Comparison of ENCODE assay signal across 8 cellular contexts in genomic region chr16:2603165-2604015, GRCh38.
DNase-seq lines count a peak whose midpoint lies in the region; ATAC-seq and TF ChIP-seq lines count a peak whose summit lies in the region.

No MANE protein-coding gene starts in this region.

- peaks cover 43 to 69% (median 62%) of the 10 kb centered on the region in 10 experiments for H3K4me1 ChIP-seq in BLaER1 treated with 17β-estradiol and CSF1 and Interleukin-3, amounts not matched to agents 10 nM and 100 nM
- H3K4me1 ChIP-seq in lung (ENCODE audit: control insufficient read depth in 2 of 2, insufficient read depth in 2 of 2, low read length in 2 of 2), result no peaks in the 10 kb centered on the region

- no peaks in the 10 kb centered on the region for H3K9me3 ChIP-seq in BLaER1 treated with 17β-estradiol and CSF1 and Interleukin-3, amounts not matched to agents 10 nM and 100 nM (replicated peaks in 1 of 11)
- H3K9me3 ChIP-seq in lung (ENCODE audit: control insufficient read depth in 2 of 2, insufficient read depth in 1 of 2, low read length in 1 of 2), result no peaks in the 10 kb centered on the region

- POLR2A ChIA-PET in activated CD8-positive, alpha-beta T cell treated with anti-CD3 and anti-CD28 coated beads, Interleukin-2, amount 10 ng/mL, durations not matched to agents 7 days and 5 days (lab: Charles Lee), result interaction anchor here (0.6 kb wide), 1 partner anchor 12 kb away, joined by 6 read pairs; no protein-coding TSS in a partner anchor

- peak; percentile 91 to 98 for DNase-seq in HL-60 (ENCODE audit: low read depth in 1 of 2, low spot score in 1 of 2)
- DNase-seq in NCI-H82 treated with DMSO at 0.1 percent for 48 hours (lab: John Stamatoyannopoulos, UW; ENCODE audit: unreplicated experiment), result peak; percentile 85
- DNase-seq in activated CD8-positive, alpha-beta T cell treated with anti-CD3 and anti-CD28 coated beads, Interleukin-2, amount 10 ng/mL, durations not matched to agents 7 days and 5 days, result peak; percentile 86
- DNase-seq in effector CD4-positive, alpha-beta T cell, result peak; percentile 61
- peak; percentile 96 for DNase-seq in lung (ENCODE audit: low spot score)
- peak; percentile 20 to 76 (median 51) for DNase-seq in stimulated activated CD4-positive, alpha-beta T cell treated with anti-CD3 and anti-CD28 coated beads, TNF-alpha, amount 100 ng/mL, for 1 hour (ENCODE audit: low read depth in 3 of 3, low spot score in 1 of 3)

- CTCF ChIA-PET in activated CD8-positive, alpha-beta T cell treated with anti-CD3 and anti-CD28 coated beads, Interleukin-2, amount 10 ng/mL, durations not matched to agents 7 days and 5 days (lab: Charles Lee), result no interaction called here

- H3K9ac ChIP-seq in BLaER1 treated with 17β-estradiol and CSF1 and Interleukin-3, amounts not matched to agents 10 nM and 100 nM, result peak overlapping the region; percentile 87 to 96 (median 93)

- peaks cover 7% of the 10 kb centered on the region for H3K36me3 Mint-ChIP-seq in activated CD8-positive, alpha-beta T cell treated with anti-CD3 and anti-CD28 coated beads, Interleukin-2, amount 10 ng/mL, durations not matched to agents 7 days and 5 days (ENCODE audit: low read depth)

- H3K27me3 Mint-ChIP-seq in activated CD8-positive, alpha-beta T cell treated with anti-CD3 and anti-CD28 coated beads, Interleukin-2, amount 10 ng/mL, durations not matched to agents 7 days and 5 days (ENCODE audit: low read depth), result no peaks in the 10 kb centered on the region

- H3K27me3 ChIP-seq in BLaER1 treated with 17β-estradiol and CSF1 and Interleukin-3, amounts not matched to agents 10 nM and 100 nM, result peaks cover 0 to 5% (median 0%) of the 10 kb centered on the region in 11 experiments; a peak in 4 of 22 replicates
- H3K27me3 ChIP-seq in HL-60 (ENCODE audit: insufficient read depth, poor library complexity, severe bottlenecking), result no peaks in the 10 kb centered on the region
- no peaks in the 10 kb centered on the region for H3K27me3 ChIP-seq in lung (ENCODE audit: control insufficient read depth, insufficient read depth)

- H3K4me3 ChIP-seq in BLaER1 treated with 17β-estradiol and CSF1 and Interleukin-3, amounts not matched to agents 10 nM and 100 nM, result peak overlapping the region; percentile 69 to 98 (median 88)
- H3K4me3 ChIP-seq in HL-60 (replicated peaks; ENCODE audit: insufficient read depth, low read length) (peak overlapping the region; percentile 85), lung (peak overlapping the region; percentile 81)

- H3K4me3 Mint-ChIP-seq in activated CD8-positive, alpha-beta T cell treated with anti-CD3 and anti-CD28 coated beads, Interleukin-2, amount 10 ng/mL, durations not matched to agents 7 days and 5 days, result peak overlapping the region; percentile 97

- TF ChIP-seq CTCF in HL-60 (IDR thresholded peaks at IDR 0.05; ENCODE audit: insufficient read depth, low read length) (no peak), lung (IDR thresholded peaks at IDR 0.05; ENCODE audit: control extremely low read depth, extremely low read depth) (peak; percentile 13)

- peaks cover 1 to 7% (median 6%) of the 10 kb centered on the region in 11 experiments; a peak in 20 of 22 replicates for H3K36me3 ChIP-seq in BLaER1 treated with 17β-estradiol and CSF1 and Interleukin-3, amounts not matched to agents 10 nM and 100 nM
- H3K36me3 ChIP-seq in lung (ENCODE audit: control insufficient read depth in 2 of 2, insufficient read depth in 2 of 2, low read length in 2 of 2), result peaks cover 0 to 7% of the 10 kb centered on the region in 2 donors

- H3K27ac ChIP-seq in BLaER1 treated with 17β-estradiol and CSF1 and Interleukin-3, amounts not matched to agents 10 nM and 100 nM, result peak overlapping the region; percentile 77 to 92 (median 88)
- H3K27ac ChIP-seq in HL-60 (replicated peaks) (peak overlapping the region; percentile 73), lung (ENCODE audit: low read depth in 1 of 2, low read length in 1 of 2) (peak overlapping the region; percentile 67 to 74)

- 0% methylated on average over 58 of the region's 58 CpGs for WGBS in lung, 2 donors

- H4K20me1 ChIP-seq in BLaER1 treated with 17β-estradiol and CSF1 and Interleukin-3, amounts not matched to agents 10 nM and 100 nM, result peaks cover 15 to 28% (median 27%) of the 10 kb centered on the region in 11 experiments

- H3K4me1 Mint-ChIP-seq in activated CD8-positive, alpha-beta T cell treated with anti-CD3 and anti-CD28 coated beads, Interleukin-2, amount 10 ng/mL, durations not matched to agents 7 days and 5 days (ENCODE audit: low read depth), result peaks cover 21% of the 10 kb centered on the region

- H3K4me2 ChIP-seq in BLaER1 treated with 17β-estradiol and CSF1 and Interleukin-3, amounts not matched to agents 10 nM and 100 nM, result peak overlapping the region; percentile 69 to 99 (median 91)

- no peaks in the 10 kb centered on the region for H3K9me3 Mint-ChIP-seq in activated CD8-positive, alpha-beta T cell treated with anti-CD3 and anti-CD28 coated beads, Interleukin-2, amount 10 ng/mL, durations not matched to agents 7 days and 5 days (ENCODE audit: insufficient read depth)

- ATAC-seq in GM19395 (IDR thresholded peaks at IDR 0.05; ENCODE audit: unreplicated experiment) (peak; percentile 50), lung (ENCODE audit: insufficient read depth, low FRiP score) (peak; percentile 91)
- ATAC-seq in activated CD8-positive, alpha-beta T cell treated with anti-CD3 and anti-CD28 coated beads, Interleukin-2, amount 10 ng/mL, durations not matched to agents 7 days and 5 days, result peak; percentile 67

- H3K27ac Mint-ChIP-seq in activated CD8-positive, alpha-beta T cell treated with anti-CD3 and anti-CD28 coated beads, Interleukin-2, amount 10 ng/mL, durations not matched to agents 7 days and 5 days, result peak overlapping the region; percentile 90

Comparison
In these comparisons a context has a peak if more than half of its experiments do, and no peak if none do; other contexts are left out.
1. Peak in every context shown above with its lines: DNase-seq, ATAC-seq, H3K4me3 ChIP-seq and H3K27ac ChIP-seq.